ENCODE assay signal across 2 cellular contexts in the genomic region with DNA sequence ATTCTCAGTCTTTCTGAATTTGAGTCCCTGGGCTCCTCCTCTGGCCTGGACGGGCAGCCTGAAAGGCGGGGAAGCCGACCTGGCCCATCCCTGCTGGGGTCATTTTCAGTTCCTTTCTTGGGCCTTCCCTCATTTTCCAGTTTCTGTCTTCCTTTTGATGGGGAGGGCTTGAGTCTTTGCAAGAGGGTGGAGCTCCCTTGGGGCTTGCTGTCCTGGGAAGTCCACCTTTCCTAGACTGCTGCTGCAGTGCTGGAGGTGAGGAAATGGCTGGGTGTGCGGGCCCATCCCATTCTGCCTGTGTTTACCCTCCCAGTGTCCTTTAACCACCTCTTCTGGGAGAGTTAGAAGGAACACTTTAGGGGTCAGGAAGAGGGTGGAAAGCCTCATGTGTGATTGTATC.
TF ChIP-seq lines count a peak whose summit lies in the region.

No MANE protein-coding gene starts in this region.

TF ChIP-seq in IMR-90, 13 proteins besides CTCF, POLR2A, EP300 and RAD21:
- TF ChIP-seq RCOR1 (IDR thresholded peaks at IDR 0.05; ENCODE audit: insufficient replicate concordance, low read length) = no peak
- TF ChIP-seq SMC3 (IDR thresholded peaks at IDR 0.05; ENCODE audit: low read depth, low read length) = no peak
- TF ChIP-seq, protein P1, sequence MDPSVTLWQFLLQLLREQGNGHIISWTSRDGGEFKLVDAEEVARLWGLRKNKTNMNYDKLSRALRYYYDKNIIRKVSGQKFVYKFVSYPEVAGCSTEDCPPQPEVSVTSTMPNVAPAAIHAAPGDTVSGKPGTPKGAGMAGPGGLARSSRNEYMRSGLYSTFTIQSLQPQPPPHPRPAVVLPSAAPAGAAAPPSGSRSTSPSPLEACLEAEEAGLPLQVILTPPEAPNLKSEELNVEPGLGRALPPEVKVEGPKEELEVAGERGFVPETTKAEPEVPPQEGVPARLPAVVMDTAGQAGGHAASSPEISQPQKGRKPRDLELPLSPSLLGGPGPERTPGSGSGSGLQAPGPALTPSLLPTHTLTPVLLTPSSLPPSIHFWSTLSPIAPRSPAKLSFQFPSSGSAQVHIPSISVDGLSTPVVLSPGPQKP (IDR thresholded peaks at IDR 0.05; ENCODE audit: borderline replicate concordance, low read depth, low read length) = no peak
- TF ChIP-seq MAZ (IDR thresholded peaks at IDR 0.05; ENCODE audit: borderline replicate concordance, low read depth, low read length) = no peak
- TF ChIP-seq MAFK (IDR thresholded peaks at IDR 0.05; ENCODE audit: low read depth, low read length) = no peak
- no peak for TF ChIP-seq RFX5 (IDR thresholded peaks at IDR 0.05; ENCODE audit: low read depth, low read length)
- no peak for TF ChIP-seq FOS (IDR thresholded peaks at IDR 0.05; ENCODE audit: low read depth, low read length)
- TF ChIP-seq BHLHE40 (IDR thresholded peaks at IDR 0.05; ENCODE audit: low read depth, low read length) = no peak
- no peak for TF ChIP-seq MXI1 (IDR thresholded peaks at IDR 0.05; ENCODE audit: borderline replicate concordance, low read depth, low read length)
- no peak for TF ChIP-seq CHD1 (IDR thresholded peaks at IDR 0.05; ENCODE audit: low read depth, low read length)
- TF ChIP-seq CEBPB (IDR thresholded peaks at IDR 0.05; ENCODE audit: low read depth, low read length) = no peak

TF ChIP-seq in H1, 55 proteins besides CTCF, POLR2A, EP300 and RAD21:
- TF ChIP-seq BACH1 (IDR thresholded peaks at IDR 0.05; ENCODE audit: low read length) (no peak), ATF3 (IDR thresholded peaks at IDR 0.05; ENCODE audit: insufficient read depth, low read depth, low read length) (no peak), ZNF274 (IDR thresholded peaks at IDR 0.05; ENCODE audit: borderline replicate concordance, extremely low read depth, low read length) (no peak), SIRT6 (IDR thresholded peaks at IDR 0.05; ENCODE audit: low read length) (no peak), JUND (IDR thresholded peaks at IDR 0.05; ENCODE audit: low read length) (no peak)
- TF ChIP-seq, protein P2, sequence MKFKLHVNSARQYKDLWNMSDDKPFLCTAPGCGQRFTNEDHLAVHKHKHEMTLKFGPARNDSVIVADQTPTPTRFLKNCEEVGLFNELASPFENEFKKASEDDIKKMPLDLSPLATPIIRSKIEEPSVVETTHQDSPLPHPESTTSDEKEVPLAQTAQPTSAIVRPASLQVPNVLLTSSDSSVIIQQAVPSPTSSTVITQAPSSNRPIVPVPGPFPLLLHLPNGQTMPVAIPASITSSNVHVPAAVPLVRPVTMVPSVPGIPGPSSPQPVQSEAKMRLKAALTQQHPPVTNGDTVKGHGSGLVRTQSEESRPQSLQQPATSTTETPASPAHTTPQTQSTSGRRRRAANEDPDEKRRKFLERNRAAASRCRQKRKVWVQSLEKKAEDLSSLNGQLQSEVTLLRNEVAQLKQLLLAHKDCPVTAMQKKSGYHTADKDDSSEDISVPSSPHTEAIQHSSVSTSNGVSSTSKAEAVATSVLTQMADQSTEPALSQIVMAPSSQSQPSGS (IDR thresholded peaks at IDR 0.05; ENCODE audit: low read length) = no peak
